ENCODE assay signal across 16 cellular contexts in the genomic region with DNA sequence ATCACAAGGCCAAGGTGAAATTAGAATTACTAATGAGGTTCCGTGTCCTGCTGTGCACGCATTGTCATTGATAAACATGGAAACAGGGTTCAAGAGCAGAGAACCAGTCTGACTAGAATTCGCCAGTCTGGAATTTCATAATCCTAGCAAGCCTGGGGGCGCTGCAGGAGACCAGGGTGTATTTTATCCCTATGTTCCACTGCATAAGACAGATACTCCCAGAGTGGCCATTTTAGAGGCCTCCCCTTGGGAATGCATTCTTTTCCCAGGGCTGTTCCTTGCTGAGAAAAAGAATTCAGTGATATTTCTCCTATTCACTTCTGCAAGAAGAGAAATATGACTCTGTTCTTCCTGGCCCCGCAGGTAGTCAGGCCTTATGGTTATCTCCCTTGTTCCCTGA.
A peak's percentile ranks its signal among the peaks of the same experiment; 100 is the strongest.
DNase-seq lines count a peak whose midpoint lies in the region; ATAC-seq and TF ChIP-seq lines count a peak whose summit lies in the region.
"Had no signal": no experiment of that assay in that cellular context is flagged by ENCODE, and none has a peak within 500 bp of the region (broad histone marks: within the 10 kb centered on the region; RNA-seq: fewer than 3 reads in every experiment).

No MANE protein-coding gene starts in this region.

- peaks cover 21% of the 10 kb centered on the region for H3K9me3 Mint-ChIP-seq in endodermal cell

- H3K27me3 ChIP-seq in BE2C (no peaks in the 10 kb centered on the region), endodermal cell (ENCODE audit: control insufficient read depth, insufficient read depth, low read length, poor library complexity, severe bottlenecking) (no peaks in the 10 kb centered on the region), right lobe of liver (no peaks in the 10 kb centered on the region)
- H3K27me3 ChIP-seq: BLaER1 had no signal

- TF ChIP-seq CTCF in BE2C (IDR thresholded peaks at IDR 0.05; ENCODE audit: low read depth, low read length) = no peak
- no peak for TF ChIP-seq CTCF in endodermal cell (conservative IDR thresholded peaks at IDR 0.05)
- no peak for TF ChIP-seq CTCF in right lobe of liver (IDR thresholded peaks at IDR 0.05)

- no peaks in the 10 kb centered on the region for H3K4me1 ChIP-seq in BE2C
- no peaks in the 10 kb centered on the region for H3K4me1 ChIP-seq in endodermal cell (ENCODE audit: control insufficient read depth, insufficient read depth, low read length)
- H3K4me1 ChIP-seq in right lobe of liver = no peaks in the 10 kb centered on the region
- H3K4me1 ChIP-seq: BLaER1, HAP-1 had no signal

- no peak for ATAC-seq in right lobe of liver
- ATAC-seq: CD8-positive, alpha-beta T cell; GM12878 had no signal

- no peak for TF ChIP-seq POLR2A in right lobe of liver (IDR thresholded peaks at IDR 0.05)

- no peak overlapping the region for H3K4me3 ChIP-seq in BE2C (ENCODE audit: low read depth, low read length)
- H3K4me3 ChIP-seq in endodermal cell (ENCODE audit: low read length) = no peak overlapping the region
- H3K4me3 ChIP-seq in right lobe of liver = no peak overlapping the region
- H3K4me3 ChIP-seq: BLaER1, GM12878, HAP-1 had no signal

- H3K27ac Mint-ChIP-seq in endodermal cell = no peak overlapping the region
- H3K27ac Mint-ChIP-seq: CD4-positive, CD25-positive, alpha-beta regulatory T cell; CD8-positive, alpha-beta T cell; HFFc6 had no signal

- intact Hi-C loops in right lobe of liver (cut with DNase I) = no loop called here

- no peaks in the 10 kb centered on the region for H3K4me1 Mint-ChIP-seq in endodermal cell
- H3K4me1 Mint-ChIP-seq: CD4-positive, CD25-positive, alpha-beta regulatory T cell had no signal

- H3K36me3 ChIP-seq in BE2C (no peaks in the 10 kb centered on the region), endodermal cell (ENCODE audit: control insufficient read depth, insufficient read depth, low read length) (no peaks in the 10 kb centered on the region), right lobe of liver (no peaks in the 10 kb centered on the region)
- H3K36me3 ChIP-seq: BLaER1, HAP-1 had no signal

- H3K36me3 Mint-ChIP-seq in endodermal cell (ENCODE audit: low read depth) = no peaks in the 10 kb centered on the region
- H3K36me3 Mint-ChIP-seq: CD4-positive, CD25-positive, alpha-beta regulatory T cell; CD8-positive, alpha-beta T cell had no signal

- H3K9me3 ChIP-seq in BE2C = no peaks in the 10 kb centered on the region; the same call in 1 of the 2 replicates
- H3K9me3 ChIP-seq in endodermal cell (ENCODE audit: control insufficient read depth, low read length) = peaks cover 19% of the 10 kb centered on the region
- peaks cover 0 to 8% (median 0%) of the 10 kb centered on the region in 4 donors for H3K9me3 ChIP-seq in right lobe of liver
- H3K9me3 ChIP-seq: HAP-1 had no signal

- no peak overlapping the region for H3K4me3 Mint-ChIP-seq in endodermal cell
- H3K4me3 Mint-ChIP-seq: CD4-positive, CD25-positive, alpha-beta regulatory T cell; CD8-positive, alpha-beta T cell; HFFc6 had no signal

- H3K9ac ChIP-seq in endodermal cell (ENCODE audit: extremely low read depth, low read length, poor library complexity, severe bottlenecking) = no peak overlapping the region
- H3K9ac ChIP-seq: BLaER1 had no signal

- DNase-seq in BE2C = peak; percentile 9
- DNase-seq in ELF-1 (ENCODE audit: low read depth, low spot score) = peak; percentile 12
- DNase-seq in endodermal cell = peak; percentile 54
- no peak for DNase-seq in right lobe of liver
- DNase-seq in kidney tubule cell (ENCODE audit: low spot score) = no peak
- no peak for DNase-seq in SIG-M5 treated with dmso at 0.1 percent for 504 hours (lab: John Stamatoyannopoulos, UW; ENCODE audit: unreplicated experiment)
- DNase-seq: CD4-positive, CD25-positive, alpha-beta regulatory T cell; CD8-positive, alpha-beta T cell; DMS153; DMS79 treated with DMSO at 0.1 percent for 48 hours; GOT3; HFFc6 had no signal

- H3K27me3 Mint-ChIP-seq in endodermal cell (ENCODE audit: insufficient read depth) = no peaks in the 10 kb centered on the region
- H3K27me3 Mint-ChIP-seq: CD4-positive, CD25-positive, alpha-beta regulatory T cell had no signal

- 74 to 76% methylated on average over 5 of the region's 5 CpGs for WGBS in endodermal cell (ENCODE audit: insufficient coverage in 1 of 2, insufficient read length in 1 of 2), 2 experiments
- 53% methylated on average over 4 of the region's 5 CpGs for WGBS in right lobe of liver (ENCODE audit: insufficient coverage, low coverage, low lambda C conversion rate, missing lambda C conversion rate)

- H3K27ac ChIP-seq in endodermal cell (ENCODE audit: low read depth, low read length) (no peak overlapping the region), right lobe of liver (no peak overlapping the region)
- H3K27ac ChIP-seq: BLaER1, C4-2B had no signal

Comparison
In these comparisons a context has a peak if more than half of its experiments do, and no peak if none do; other contexts are left out.
1. DNase-seq: peak in BE2C (single experiment), ELF-1 (single experiment) and endodermal cell (single experiment); none in right lobe of liver (0 of 3), kidney tubule cell (single experiment) and SIG-M5 treated with dmso at 0.1 percent for 504 hours (single experiment).